In the genomic region with DNA sequence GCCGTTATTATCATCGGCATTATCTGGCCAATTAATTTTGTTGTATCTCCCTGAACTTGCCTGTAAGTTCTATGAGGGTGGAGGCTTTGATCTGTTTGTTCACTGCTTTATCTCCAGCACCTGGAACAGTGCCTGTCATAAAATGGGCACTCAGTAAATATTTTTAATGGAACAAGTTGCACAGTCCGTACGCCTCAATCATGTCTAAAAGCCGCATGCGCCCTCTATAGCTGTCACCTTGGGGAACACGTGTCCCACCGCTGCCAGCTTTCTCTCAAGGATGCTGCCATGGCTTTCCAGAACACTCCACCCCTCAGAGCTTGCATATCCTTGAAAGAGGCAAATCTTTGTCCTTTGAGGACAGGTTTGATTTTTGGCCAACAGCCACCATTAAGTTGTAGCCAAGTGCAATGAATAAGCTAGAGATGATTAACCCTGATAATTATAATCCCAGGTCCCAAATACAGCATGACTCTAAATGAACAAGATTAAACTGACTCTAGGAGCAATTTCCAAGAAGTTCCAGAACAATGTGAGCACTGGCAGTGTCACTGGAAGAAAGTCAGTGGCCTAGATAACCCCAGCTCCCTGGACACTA, we compare ENCODE assay signal across 23 cellular contexts. TPM values are rescaled to one million over a fixed set of nuclear protein-coding genes. Genes with fewer than 3 reads are reported as not detected.
DNase-seq lines count a peak whose midpoint lies in the region; ATAC-seq, FAIRE-seq and TF ChIP-seq lines count a peak whose summit lies in the region.
"Had no signal": no experiment of that assay in that cellular context is flagged by ENCODE, and none has a peak within 500 bp of the region (broad histone marks: within the 10 kb centered on the region; RNA-seq: fewer than 3 reads in every experiment).

No MANE protein-coding gene starts in this region.

- H3K4me3 ChIP-seq in body of pancreas (no peak overlapping the region), right lobe of liver (no peak overlapping the region)
- H3K4me3 ChIP-seq: testis had no signal

- H3K9me3 ChIP-seq in body of pancreas (no peaks in the 10 kb centered on the region), right lobe of liver (no peaks in the 10 kb centered on the region)
- H3K9me3 ChIP-seq: testis had no signal

- intact Hi-C loops in Right ventricle myocardium inferior (cut with DNase I) (loop anchor here (5.0 kb wide), 1 partner anchor 86 kb away; no protein-coding TSS in a partner anchor), cardiac septum (cut with DNase I) (no loop called here), body of pancreas (cut with DNase I) (no loop called here), right lobe of liver (cut with DNase I) (no loop called here)

- TF ChIP-seq POLR2A in body of pancreas (IDR thresholded peaks at IDR 0.05) (no peak), right lobe of liver (IDR thresholded peaks at IDR 0.05) (no peak)

- 19 to 29% methylated on average over 8 of the region's 8 CpGs for WGBS in body of pancreas, 2 donors
- 32% methylated on average over 8 of the region's 8 CpGs for WGBS in right lobe of liver (ENCODE audit: insufficient coverage, low coverage, low lambda C conversion rate, missing lambda C conversion rate)

- TF ChIP-seq CTCF in body of pancreas (IDR thresholded peaks at IDR 0.05): no peak
- TF ChIP-seq CTCF in right lobe of liver (IDR thresholded peaks at IDR 0.05): no peak

- FAIRE-seq in urothelium cell line (lab: Jason Lieb, UNC): peak; percentile 69
- FAIRE-seq: GM19239 had no signal

- H3K36me3 ChIP-seq in body of pancreas (replicated peaks in 1 of 2; ENCODE audit: insufficient read depth in 1 of 2, low read depth in 2 of 2) (no peaks in the 10 kb centered on the region), right lobe of liver (no peaks in the 10 kb centered on the region)

- H3K27ac ChIP-seq in body of pancreas (peak overlapping the region in 2 of 4 donors; percentile 20 to 50), right lobe of liver (no peak overlapping the region)
- H3K27ac ChIP-seq: epithelial cell of prostate, testis had no signal

- H3K4me1 ChIP-seq in body of pancreas: peaks cover 19% of the 10 kb centered on the region
- H3K4me1 ChIP-seq in right lobe of liver: peaks cover 0 to 3% (median 0%) of the 10 kb centered on the region in 4 donors
- H3K4me1 ChIP-seq: testis had no signal

- no peak for DNase-seq in Right ventricle myocardium inferior (ENCODE audit: missing footprints)
- DNase-seq in cardiac septum (ENCODE audit: low spot score): no peak
- DNase-seq in body of pancreas: peak; percentile 62 to 85 (median 70)
- peak in 1 of 3 donors; percentile 51 for DNase-seq in right lobe of liver
- no peak for DNase-seq in urothelium cell line (ENCODE audit: low spot score)
- DNase-seq in SIG-M5 treated with dmso at 0.1 percent for 504 hours (lab: John Stamatoyannopoulos, UW; ENCODE audit: unreplicated experiment): no peak
- DNase-seq: activated CD4-positive, alpha-beta T cell treated with anti-CD3 and anti-CD28 coated beads, Interleukin-2, amount 10 ng/mL, durations not matched to agents 7 days and 5 days; activated naive CD4-positive, alpha-beta T cell; activated T-cell treated with anti-CD3 and anti-CD28 coated beads, Interleukin-2, amount 50 U/mL, for 24 hours; CD8-positive, alpha-beta memory T cell; GDM1; glutamatergic neuron; H9; KG1; NCI-H1417 treated with DMSO at 0.1 percent for 48 hours; SHP77 treated with DMSO at 0.1 percent for 48 hours; T-helper 9 cell; testis had no signal

- H3K27me3 ChIP-seq in body of pancreas (no peaks in the 10 kb centered on the region), right lobe of liver (no peaks in the 10 kb centered on the region)
- H3K27me3 ChIP-seq: testis had no signal

- ATAC-seq in Right ventricle myocardium inferior (peak; percentile 74), body of pancreas (peak; percentile 89), right lobe of liver (peak; percentile 47 to 77 (median 62)), GM18861 (IDR thresholded peaks at IDR 0.05; ENCODE audit: unreplicated experiment) (no peak), HG02885 (IDR thresholded peaks at IDR 0.05; ENCODE audit: poor library complexity, unreplicated experiment) (no peak)
- ATAC-seq: WTC11 had no signal

RNA-seq across cellular contexts. Expression of a gene that starts 55.1 kb away (rescaled TPM):
- total RNA-seq in Right ventricle myocardium inferior: 110 TPM
- total RNA-seq in cardiac septum: 109 TPM
- 10 to 100 TPM; 35.5 to 64.6 TPM for total RNA-seq in body of pancreas
- 10 to 100 TPM; 46.0 to 71.7 (median 68.5) TPM for total RNA-seq in right lobe of liver

RNA-seq across cellular contexts. Expression of a gene that starts 55.5 kb away (rescaled TPM):
- total RNA-seq in Right ventricle myocardium inferior (18.0 TPM), cardiac septum (24.4 TPM), body of pancreas (10 to 100 TPM; 36.3 to 38.2 TPM), right lobe of liver (10 to 100 TPM; 44.7 to 78.2 (median 58.2) TPM)

Comparison
In these comparisons a context has a peak if more than half of its experiments do, and no peak if none do; other contexts are left out.
1. ATAC-seq: peak in Right ventricle myocardium inferior (single experiment), body of pancreas (single experiment) and right lobe of liver (4 of 4); none in GM18861 (single experiment) and HG02885 (single experiment).
2. DNase-seq: peak in body of pancreas (4 of 4); none in Right ventricle myocardium inferior (single experiment), cardiac septum (single experiment), urothelium cell line (single experiment) and SIG-M5 treated with dmso at 0.1 percent for 504 hours (single experiment).